In the genomic region with DNA sequence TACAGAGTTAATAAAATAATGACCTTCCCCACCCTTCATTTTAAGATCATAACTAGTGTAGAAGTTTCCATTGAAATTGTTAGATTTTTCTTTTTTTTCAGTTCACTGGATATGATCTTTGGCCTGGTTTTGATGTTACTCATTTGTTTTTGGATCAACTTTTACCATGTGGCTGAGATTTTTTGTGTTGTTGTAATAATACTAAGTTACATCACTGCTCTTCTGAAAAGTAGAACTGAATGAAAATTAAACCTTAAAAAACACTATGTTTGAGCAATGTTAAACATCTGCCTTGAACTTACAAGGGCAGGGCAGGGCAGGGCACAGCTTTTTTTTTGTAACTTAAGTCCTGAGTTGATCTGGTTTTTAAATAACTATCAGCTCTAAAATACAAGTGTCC, we compare ENCODE assay signal across 22 cellular contexts.
DNase-seq lines count a peak whose midpoint lies in the region; ATAC-seq and TF ChIP-seq lines count a peak whose summit lies in the region.
"Had no signal": no experiment of that assay in that cellular context is flagged by ENCODE, and none has a peak within 500 bp of the region (broad histone marks: within the 10 kb centered on the region; RNA-seq: fewer than 3 reads in every experiment).

No MANE protein-coding gene starts in this region.

- no peak overlapping the region for H3K14ac ChIP-seq in IMR-90 (replicated peaks; ENCODE audit: low read depth, low read length)

- in situ Hi-C loops in IMR-90 (cut with MboI; ENCODE audit: low sequenced_read_pairs) = no loop called here

- no TSS peak for BruUV-seq in IMR-90 (replicated peaks; lab: Mats Ljungman, UMichigan)

- no peak overlapping the region for H4K5ac ChIP-seq in IMR-90 (ENCODE audit: low read depth, low read length)

- H2AFZ ChIP-seq in ACC112 (ENCODE audit: low read length, unreplicated experiment) (no peak overlapping the region), IMR-90 (replicated peaks; ENCODE audit: low read length, poor library complexity) (no peak overlapping the region)

- H2AK9ac ChIP-seq in IMR-90 (replicated peaks; ENCODE audit: low read depth, low read length, poor library complexity) = no peak overlapping the region

- H2BK5ac ChIP-seq in IMR-90 (ENCODE audit: low read depth, low read length, poor library complexity, severe bottlenecking) = no peak overlapping the region

- TF ChIP-seq CTCF in IMR-90 (conservative IDR thresholded peaks at IDR 0.05; ENCODE audit: low read depth, low read length) = no peak
- no peak for TF ChIP-seq CTCF in fibroblast of the aortic adventitia (IDR thresholded peaks at IDR 0.05; ENCODE audit: insufficient read depth, low read length)

- no peaks in the 10 kb centered on the region for H4K20me1 ChIP-seq in IMR-90 (ENCODE audit: insufficient read depth, low read length)

- no peak overlapping the region for H2BK120ac ChIP-seq in IMR-90 (ENCODE audit: low read depth, low read length)

- H3K9ac ChIP-seq in IMR-90 (ENCODE audit: low read depth, low read length) = no peak overlapping the region

- TF ChIP-seq RAD21 in IMR-90 (IDR thresholded peaks at IDR 0.05; ENCODE audit: low read length) = no peak

- no peak overlapping the region for H4K8ac ChIP-seq in IMR-90 (ENCODE audit: low read depth in 2 of 2, low read length in 2 of 2)

- ATAC-seq in IMR-90 (ENCODE audit: low read depth) (peak; percentile 63; the same call in 1 of the 2 replicates), GM19463 (IDR thresholded peaks at IDR 0.05; ENCODE audit: unreplicated experiment) (no peak)
- ATAC-seq: activated T-cell treated with anti-CD3 and anti-CD28 coated beads, Interleukin-2, amount 50 U/mL, for 72 hours; CD8-positive, alpha-beta T cell; effector memory CD8-positive, alpha-beta T cell; natural killer cell treated with Interleukin-12 subunit alpha and Interleukin-12 subunit beta and Interleukin-15 and Interleukin-18, amount 100 ng/mL, for 72 hours; T-helper 17 cell had no signal

- peak overlapping the region; percentile 47 for H3K27ac ChIP-seq in ACC112 (ENCODE audit: low read depth, low read length)
- H3K27ac ChIP-seq in IMR-90 (ENCODE audit: insufficient read depth, low read length) = no peak overlapping the region
- H3K27ac ChIP-seq: HL-60, upper lobe of left lung had no signal

- H3K4ac ChIP-seq in IMR-90 (ENCODE audit: low read depth, low read length) = no peak overlapping the region

- H3K56ac ChIP-seq in IMR-90 (ENCODE audit: extremely low read depth, insufficient read depth, low read length) = no peak overlapping the region

- H3K4me3 ChIP-seq in ACC112 (ENCODE audit: low read depth, low read length) (no peak overlapping the region), IMR-90 (ENCODE audit: insufficient read depth, low read depth, low read length) (no peak overlapping the region), fibroblast of the aortic adventitia (ENCODE audit: low read depth, low read length) (no peak overlapping the region)
- H3K4me3 ChIP-seq: upper lobe of left lung had no signal

- H4K91ac ChIP-seq in IMR-90 (ENCODE audit: insufficient read depth, low read depth, low read length) = no peak overlapping the region

- H3K4me1 ChIP-seq in ACC112 (ENCODE audit: control insufficient read depth, insufficient read depth, low read length, unreplicated experiment) (peaks cover 15% of the 10 kb centered on the region), IMR-90 (ENCODE audit: control insufficient read depth, insufficient read depth, low read length) (no peaks in the 10 kb centered on the region)
- H3K4me1 ChIP-seq: upper lobe of left lung had no signal

- H3K36me3 ChIP-seq in ACC112 (ENCODE audit: insufficient read depth, low read length) (no peaks in the 10 kb centered on the region), IMR-90 (ENCODE audit: control insufficient read depth, insufficient read depth, low read length) (no peaks in the 10 kb centered on the region)
- H3K36me3 ChIP-seq: upper lobe of left lung had no signal

- no peaks in the 10 kb centered on the region for H3K27me3 ChIP-seq in ACC112 (ENCODE audit: insufficient read depth, low read length)
- H3K27me3 ChIP-seq in IMR-90 (ENCODE audit: control insufficient read depth, insufficient read depth, low read length) = no peaks in the 10 kb centered on the region
- H3K27me3 ChIP-seq: upper lobe of left lung had no signal

- CTCF ChIA-PET in IMR-90 (lab: Yijun Ruan, JAX) = interaction anchor here (0.5 to 0.7 kb wide), 2 partner anchors 12 to 92 kb away, joined by 3 to 4 read pairs; no protein-coding TSS in a partner anchor

- no peak overlapping the region for H2BK15ac ChIP-seq in IMR-90 (ENCODE audit: low read depth, low read length)

- intact Hi-C loops in IMR-90 (cut with micrococcal nuclease) (loop anchor here (10.0 kb wide), 1 partner anchor 53 kb away; no protein-coding TSS in a partner anchor), posterior cingulate gyrus (cut with DNase I) (no loop called here)

- no peak overlapping the region for H2AK5ac ChIP-seq in IMR-90 (ENCODE audit: low read depth, low read length)

- no peak overlapping the region for H3K18ac ChIP-seq in IMR-90 (ENCODE audit: low read depth, low read length)

- POLR2A ChIA-PET in IMR-90 (lab: Charles Lee; ENCODE audit: unreplicated experiment) = interaction anchor here (0.6 kb wide), 1 partner anchor 213 kb away, joined by 4 read pairs; no protein-coding TSS in a partner anchor

- no peaks in the 10 kb centered on the region for H3K79me1 ChIP-seq in IMR-90 (ENCODE audit: low read depth in 1 of 2, low read length in 2 of 2)

- H3K4me2 ChIP-seq in IMR-90 (ENCODE audit: low read depth, low read length) = no peak overlapping the region

- H3K9me1 ChIP-seq in IMR-90 (ENCODE audit: insufficient read depth, low read length) = no peaks in the 10 kb centered on the region

- H2BK20ac ChIP-seq in IMR-90 (ENCODE audit: low read depth, low read length) = no peak overlapping the region

- TF ChIP-seq POLR2A in IMR-90 (IDR thresholded peaks at IDR 0.05; ENCODE audit: low read depth, low read length) = no peak

- H3K79me2 ChIP-seq in ACC112 (ENCODE audit: control insufficient read depth, insufficient read depth, low read length, unreplicated experiment) = no peaks in the 10 kb centered on the region

- DNase-seq in IMR-90 (peak; percentile 43), fibroblast of the aortic adventitia (ENCODE audit: low read depth) (peak; percentile 81), myocyte (ENCODE audit: low read depth) (peak; percentile 51), occipital lobe (lab: John Stamatoyannopoulos, UW) (no peak), posterior cingulate gyrus (no peak)
- no peak for DNase-seq in NK-92 treated with Interleukin-12 subunit alpha and Interleukin-12 subunit beta, amount 100 ng/mL, for 24 hours (lab: John Stamatoyannopoulos, UW)
- DNase-seq: activated B cell treated with CpG ODN at 0.5 μM for 24 hours; activated naive CD8-positive, alpha-beta T cell treated with anti-CD3 and anti-CD28 coated beads for 36 hours; activated T-cell treated with anti-CD3 and anti-CD28 coated beads, Interleukin-2, amount 50 U/mL, for 72 hours; caudate nucleus; CD8-positive, alpha-beta T cell; DMS79 treated with DMSO at 0.1 percent for 48 hours; effector memory CD8-positive, alpha-beta T cell; NCI-H1048; NCI-H2029 treated with DMSO at 0.1 percent for 48 hours; stimulated activated naive CD4-positive, alpha-beta T cell treated with Interleukin-2 at 50 U/mL for 16 hours; T-helper 17 cell; upper lobe of left lung had no signal

- no peak overlapping the region for H3K23ac ChIP-seq in IMR-90 (ENCODE audit: low read depth, low read length)

- H3K9me3 ChIP-seq in IMR-90 (ENCODE audit: control insufficient read depth, insufficient read depth, low read length) = no peaks in the 10 kb centered on the region
- H3K9me3 ChIP-seq: upper lobe of left lung had no signal

- dilution Hi-C loops in IMR-90 (cut with HindIII; ENCODE audit: low sequenced_read_pairs, unreplicated experiment) = no loop called here

TF ChIP-seq in IMR-90, 13 proteins besides CTCF, POLR2A, EP300 and RAD21:
- TF ChIP-seq RFX5 (IDR thresholded peaks at IDR 0.05; ENCODE audit: low read depth, low read length) = no peak
- TF ChIP-seq FOS (IDR thresholded peaks at IDR 0.05; ENCODE audit: low read depth, low read length) = no peak
- no peak for TF ChIP-seq MAZ (IDR thresholded peaks at IDR 0.05; ENCODE audit: borderline replicate concordance, low read depth, low read length)
- TF ChIP-seq MAFK (IDR thresholded peaks at IDR 0.05; ENCODE audit: low read depth, low read length) = no peak
TF ChIP-seq in IMR-90: peak in this region for 0.

Comparison
In these comparisons a context has a peak if more than half of its experiments do, and no peak if none do; other contexts are left out.
1. DNase-seq: peak in IMR-90 (single experiment), fibroblast of the aortic adventitia (single experiment) and myocyte (single experiment); none in occipital lobe (single experiment), NK-92 treated with Interleukin-12 subunit alpha and Interleukin-12 subunit beta, amount 100 ng/mL, for 24 hours (single experiment) and posterior cingulate gyrus (0 of 10).